8 cellular contexts compared by ENCODE assay signal in genomic region chr12:116559080-116559329, GRCh38. TPM values are rescaled to one million over a fixed set of nuclear protein-coding genes. Genes with fewer than 3 reads are reported as not detected.
A peak's percentile ranks its signal among the peaks of the same experiment; 100 is the strongest.
DNase-seq lines count a peak whose midpoint lies in the region; ATAC-seq and TF ChIP-seq lines count a peak whose summit lies in the region.

No MANE protein-coding gene starts in this region.

- TF ChIP-seq POLR2A in upper lobe of left lung (IDR thresholded peaks at IDR 0.05) = no peak

- POLR2A ChIA-PET in activated CD4-positive, alpha-beta T cell treated with anti-CD3 and anti-CD28 coated beads for 36 hours (lab: Charles Lee) = interaction anchor here (0.7 kb wide), 1 partner anchor 601 kb away, joined by 3 read pairs; no protein-coding TSS in a partner anchor

- ATAC-seq in activated CD4-positive, alpha-beta T cell treated with anti-CD3 and anti-CD28 coated beads for 36 hours = peak; percentile 42
- ATAC-seq in HG02642 (IDR thresholded peaks at IDR 0.05; ENCODE audit: poor library complexity, unreplicated experiment) = peak; percentile 74
- ATAC-seq in upper lobe of left lung (ENCODE audit: low FRiP score in 2 of 2) = peak; percentile 6 to 42

- DNase-seq in activated CD4-positive, alpha-beta T cell treated with anti-CD3 and anti-CD28 coated beads for 36 hours = peak; percentile 71
- no peak for DNase-seq in activated CD4-positive, alpha-beta T cell treated with anti-CD3 and anti-CD28 coated beads for 1 hour
- DNase-seq in NT2/D1 (ENCODE audit: low read depth, low spot score) = no peak
- DNase-seq in immature natural killer cell = no peak
- peak in 1 of 2 donors; percentile 58 for DNase-seq in upper lobe of left lung
- DNase-seq in NCI-H2196 treated with DMSO at 0.1 percent for 48 hours (lab: John Stamatoyannopoulos, UW; ENCODE audit: unreplicated experiment) = no peak
- no peak for DNase-seq in Calu3

- peaks cover 33% of the 10 kb centered on the region for H3K4me1 Mint-ChIP-seq in activated CD4-positive, alpha-beta T cell treated with anti-CD3 and anti-CD28 coated beads for 36 hours
- H3K4me1 Mint-ChIP-seq in immature natural killer cell = peaks cover 21 to 25% of the 10 kb centered on the region in 2 donors
- H3K4me1 Mint-ChIP-seq in Calu3 (ENCODE audit: low read depth, unreplicated experiment) = peaks cover 12% of the 10 kb centered on the region

- no peak for TF ChIP-seq EP300 in upper lobe of left lung (IDR thresholded peaks at IDR 0.05)

- H3K4me3 Mint-ChIP-seq in activated CD4-positive, alpha-beta T cell treated with anti-CD3 and anti-CD28 coated beads for 36 hours = peak overlapping the region; percentile 66
- H3K4me3 Mint-ChIP-seq in immature natural killer cell (peak overlapping the region; percentile 79 to 91 (median 83)), Calu3 (ENCODE audit: low read depth, unreplicated experiment) (no peak overlapping the region)

- H3K4me1 ChIP-seq in NT2/D1 (ENCODE audit: insufficient read depth, insufficient read length) = peaks cover 8% of the 10 kb centered on the region
- peaks cover 0 to 17% (median 16%) of the 10 kb centered on the region in 4 donors for H3K4me1 ChIP-seq in upper lobe of left lung

- H3K9me3 Mint-ChIP-seq in activated CD4-positive, alpha-beta T cell treated with anti-CD3 and anti-CD28 coated beads for 36 hours (ENCODE audit: low read depth) = peaks cover 8% of the 10 kb centered on the region
- H3K9me3 Mint-ChIP-seq in immature natural killer cell (peaks cover 0 to 8% (median 3%) of the 10 kb centered on the region in 6 donors), Calu3 (ENCODE audit: low read depth, unreplicated experiment) (peaks cover 3% of the 10 kb centered on the region)

- peak overlapping the region; percentile 54 to 84 (median 82) for H3K27ac ChIP-seq in upper lobe of left lung

- no TSS peak for BruUV-seq in Calu3 (replicated peaks; lab: Mats Ljungman, UMichigan)

- H3K27ac Mint-ChIP-seq in activated CD4-positive, alpha-beta T cell treated with anti-CD3 and anti-CD28 coated beads for 36 hours = peak overlapping the region; percentile 96
- H3K27ac Mint-ChIP-seq in immature natural killer cell (peak overlapping the region; percentile 80 to 96 (median 92)), Calu3 (ENCODE audit: unreplicated experiment) (no peak overlapping the region)

- CTCF ChIA-PET in activated CD4-positive, alpha-beta T cell treated with anti-CD3 and anti-CD28 coated beads for 36 hours (lab: Charles Lee) = interaction anchor here (0.7 to 1.7 kb wide), 5 partner anchors 12 to 150 kb away, joined by 3 to 5 read pairs (median 3); no protein-coding TSS in a partner anchor
- CTCF ChIA-PET in Calu3 (lab: Charles Lee) = interaction anchor here (0.6 kb wide), 1 partner anchor 119 kb away, joined by 3 read pairs; no protein-coding TSS in a partner anchor

- no peaks in the 10 kb centered on the region for H3K27me3 Mint-ChIP-seq in activated CD4-positive, alpha-beta T cell treated with anti-CD3 and anti-CD28 coated beads for 36 hours
- peaks cover 12 to 16% (median 13%) of the 10 kb centered on the region in 3 donors for H3K27me3 Mint-ChIP-seq in immature natural killer cell (ENCODE audit: low read depth in 3 of 3)
- no peaks in the 10 kb centered on the region for H3K27me3 Mint-ChIP-seq in Calu3 (ENCODE audit: unreplicated experiment)

- peaks cover 8% of the 10 kb centered on the region; the same call in 1 of the 2 replicates for H3K9me3 ChIP-seq in NT2/D1 (ENCODE audit: insufficient read depth, low read length)
- H3K9me3 ChIP-seq in upper lobe of left lung = no peaks in the 10 kb centered on the region

- H3K36me3 Mint-ChIP-seq in activated CD4-positive, alpha-beta T cell treated with anti-CD3 and anti-CD28 coated beads for 36 hours (ENCODE audit: low read depth) = no peaks in the 10 kb centered on the region
- H3K36me3 Mint-ChIP-seq in immature natural killer cell (peaks cover 0 to 5% (median 4%) of the 10 kb centered on the region in 3 donors), Calu3 (ENCODE audit: insufficient read depth, unreplicated experiment) (no peaks in the 10 kb centered on the region)

- intact Hi-C loops in activated CD4-positive, alpha-beta T cell treated with anti-CD3 and anti-CD28 coated beads for 36 hours (cut with DNase I, micrococcal nuclease) = loop anchor here (1.0 to 10.0 kb wide), 7 partner anchors 20 to 282 kb away; partner anchors contain the start of gene MED13L (in 2 of the 2)
- intact Hi-C loops in Calu3 (cut with micrococcal nuclease; ENCODE audit: unreplicated experiment) = no loop called here

- peak overlapping the region; percentile 62 for H3K9ac ChIP-seq in NT2/D1 (ENCODE audit: insufficient read length, low read depth)

- H3K4me3 ChIP-seq in NT2/D1 (ENCODE audit: insufficient read length, low read depth) (no peak overlapping the region), upper lobe of left lung (peak overlapping the region in 2 of 4 donors; percentile 7 to 15)

- H3K36me3 ChIP-seq in NT2/D1 (ENCODE audit: insufficient read depth, insufficient read length, low read length) = no peaks in the 10 kb centered on the region
- no peaks in the 10 kb centered on the region for H3K36me3 ChIP-seq in upper lobe of left lung

- TF ChIP-seq CTCF in upper lobe of left lung (IDR thresholded peaks at IDR 0.05) (no peak), Calu3 (IDR thresholded peaks at IDR 0.05; ENCODE audit: unreplicated experiment) (no peak)

- H3K27me3 ChIP-seq in NT2/D1 (ENCODE audit: insufficient read depth, insufficient read length) (no peaks in the 10 kb centered on the region), upper lobe of left lung (no peaks in the 10 kb centered on the region)

- 65 to 73% methylated on average over 10 of the region's 10 CpGs for WGBS in upper lobe of left lung, 2 donors

RNA-seq across cellular contexts. Expression of gene MAP1LC3B2, which starts 0.2 kb away (rescaled TPM):
- total RNA-seq in activated CD4-positive, alpha-beta T cell treated with anti-CD3 and anti-CD28 coated beads for 36 hours = 1 to 10 TPM in 1 of 2 experiments, not detected in 1; 1.8 TPM
- 10 to 100 TPM in 1 of 3 donors, 1 to 10 TPM in 2; 2.4 to 11.3 (median 9.8) TPM for polyA plus RNA-seq in immature natural killer cell
- total RNA-seq in upper lobe of left lung (1 to 10 TPM in 4 of 6 donors, not detected in 2; 1.5 to 5.7 (median 2.5) TPM), Calu3 (2022) (0.91 and 0.97 TPM in 2 replicates)

Comparison
In these comparisons a context has a peak if more than half of its experiments do, and no peak if none do; other contexts are left out.
1. ATAC-seq: peak in every context shown above with its lines; median percentile 74 in HG02642; 42 in activated CD4-positive, alpha-beta T cell treated with anti-CD3 and anti-CD28 coated beads for 36 hours; 24 in upper lobe of left lung.